Comparison of ENCODE assay signal across 20 cellular contexts in genomic region chr10:123966896-123967231, GRCh38.
DNase-seq lines count a peak whose midpoint lies in the region; ATAC-seq and TF ChIP-seq lines count a peak whose summit lies in the region.
"Had no signal": no experiment of that assay in that cellular context is flagged by ENCODE, and none has a peak within 500 bp of the region (broad histone marks: within the 10 kb centered on the region; RNA-seq: fewer than 3 reads in every experiment).

No MANE protein-coding gene starts in this region.

- no peaks in the 10 kb centered on the region for H3K36me3 ChIP-seq in adipocyte (ENCODE audit: control insufficient read depth, insufficient read depth, low read length, severe bottlenecking)
- H3K36me3 ChIP-seq in osteoblast (ENCODE audit: insufficient read depth, low read length), result no peaks in the 10 kb centered on the region
- H3K36me3 ChIP-seq: BLaER1 treated with 17β-estradiol and CSF1 and Interleukin-3, amounts not matched to agents 10 nM and 100 nM had no signal

- H3K27ac ChIP-seq in osteoblast (ENCODE audit: low read depth, low read length), result no peak overlapping the region
- H3K27ac ChIP-seq: BLaER1 treated with 17β-estradiol and CSF1 and Interleukin-3, amounts not matched to agents 10 nM and 100 nM; RWPE1 had no signal

- H3K9me3 ChIP-seq in adipocyte (ENCODE audit: control insufficient read depth, low read length), result no peaks in the 10 kb centered on the region
- no peaks in the 10 kb centered on the region for H3K9me3 ChIP-seq in osteoblast (ENCODE audit: low read depth, low read length)
- H3K9me3 ChIP-seq: BLaER1 treated with 17β-estradiol and CSF1 and Interleukin-3, amounts not matched to agents 10 nM and 100 nM; SK-N-SH had no signal

- peaks cover 44% of the 10 kb centered on the region for H3K27me3 ChIP-seq in adipocyte (replicated peaks; ENCODE audit: control insufficient read depth, insufficient read depth, low read length)
- peaks cover 21% of the 10 kb centered on the region for H3K27me3 ChIP-seq in osteoblast (ENCODE audit: insufficient read depth, low read length)

- H3K9ac ChIP-seq in adipocyte (ENCODE audit: low read length), result peak overlapping the region; percentile 43
- H3K9ac ChIP-seq: SK-N-SH had no signal

- no peaks in the 10 kb centered on the region for H4K20me1 ChIP-seq in osteoblast (ENCODE audit: insufficient read depth, low read length)

- H3K4me2 ChIP-seq in osteoblast (ENCODE audit: insufficient read depth, low read length), result no peak overlapping the region
- H3K4me2 ChIP-seq: SK-N-SH had no signal

- DNase-seq in AG20443 (ENCODE audit: low spot score), result peak; percentile 46
- DNase-seq in adipocyte (ENCODE audit: low read depth), result peak; percentile 27
- DNase-seq in fibroblast of peridontal ligament (ENCODE audit: extremely low read depth), result peak; percentile 60
- peak; percentile 80 for DNase-seq in osteoblast (ENCODE audit: insufficient read length, low spot score, missing footprints)
- DNase-seq in NCI-H82 treated with DMSO at 0.1 percent for 48 hours (lab: John Stamatoyannopoulos, UW; ENCODE audit: unreplicated experiment), result no peak
- no peak for DNase-seq in stimulated activated CD8-positive, alpha-beta memory T cell treated with anti-CD3 and anti-CD28 coated beads, Interleukin-4, amount 100 ng/mL, for 48 hours
- DNase-seq: CD4-positive, alpha-beta T cell; HCEC 1CT; Karpas-422; NCI-H1092; NCI-H1417 treated with DMSO at 0.1 percent for 48 hours; NCI-H2081; NCI-H2227 treated with DMSO at 0.1 percent for 48 hours; SIG-M5; SK-N-SH; SW 1271 had no signal

- H3K4me1 ChIP-seq in adipocyte (ENCODE audit: control insufficient read depth, insufficient read depth, low read length) (peaks cover 13% of the 10 kb centered on the region), osteoblast (ENCODE audit: insufficient read depth, low read length) (no peaks in the 10 kb centered on the region)

- no peak for TF ChIP-seq CTCF in osteoblast (IDR thresholded peaks at IDR 0.05; ENCODE audit: extremely low read depth, low read depth, low read length)

- no peak overlapping the region for H2AFZ ChIP-seq in osteoblast (ENCODE audit: low read length)

- no peaks in the 10 kb centered on the region for H3K79me2 ChIP-seq in osteoblast (ENCODE audit: insufficient read depth, low read length)

- H3K4me3 ChIP-seq in adipocyte (ENCODE audit: low read length) (no peak overlapping the region), osteoblast (ENCODE audit: insufficient read depth, low read length) (no peak overlapping the region)
- H3K4me3 ChIP-seq: BLaER1 treated with 17β-estradiol and CSF1 and Interleukin-3, amounts not matched to agents 10 nM and 100 nM had no signal

- no peak for ATAC-seq in GM21360 (IDR thresholded peaks at IDR 0.05; ENCODE audit: unreplicated experiment)
- no peak for ATAC-seq in HG03025 (IDR thresholded peaks at IDR 0.05; ENCODE audit: low FRiP score, unreplicated experiment)

Comparison
In these comparisons a context has a peak if more than half of its experiments do, and no peak if none do; other contexts are left out.
1. DNase-seq: peak in AG20443 (single experiment), adipocyte (single experiment), fibroblast of peridontal ligament (single experiment) and osteoblast (single experiment); none in NCI-H82 treated with DMSO at 0.1 percent for 48 hours (single experiment) and stimulated activated CD8-positive, alpha-beta memory T cell treated with anti-CD3 and anti-CD28 coated beads, Interleukin-4, amount 100 ng/mL, for 48 hours (single experiment).